In genomic region chr7:158406364-158406763, GRCh38 we compare ENCODE assay signal across 30 cellular contexts.
"Had no signal": no experiment of that assay in that cellular context is flagged by ENCODE, and none has a peak within 500 bp of the region (broad histone marks: within the 10 kb centered on the region; RNA-seq: fewer than 3 reads in every experiment).

No MANE protein-coding gene starts in this region.

- H3K27ac Mint-ChIP-seq: activated CD4-positive, alpha-beta T cell treated with anti-CD3 and anti-CD28 coated beads, Interleukin-2, amount 10 ng/mL, durations not matched to agents 7 days and 5 days; activated CD8-positive, alpha-beta T cell treated with anti-CD3 and anti-CD28 coated beads for 36 hours; activated naive CD8-positive, alpha-beta T cell; activated T-helper 2 cell treated with anti-CD3 and anti-CD28 coated beads, Interferon-gamma antibody, Interleukin-2, Interleukin-4, amounts not matched to agents 10 μg/mL and 5 μg/mL and 100 μg/mL, durations not matched to agents 14 hours and 24 hours and 36 hours; naive B cell; nephron progenitor cell; stimulated activated naive B cell treated with anti-CD40 and anti-IgM and Interleukin-4, amounts not matched to agents 10 μg/mL and 1 μg/mL and 100 μg/mL, for 72 hours; T-helper 1 cell treated with Interleukin-12 subunit alpha and Interleukin-12 subunit beta and Interleukin-4 antibody, amounts not matched to agents 30 μg/mL and 1 μg/mL, for 36 hours; WTC11 had no signal

- H3K4me1 Mint-ChIP-seq: activated CD4-positive, alpha-beta T cell treated with anti-CD3 and anti-CD28 coated beads, Interleukin-2, amount 10 ng/mL, durations not matched to agents 7 days and 5 days; naive B cell; stimulated activated naive B cell treated with anti-CD40 and anti-IgM and Interleukin-4, amounts not matched to agents 10 μg/mL and 1 μg/mL and 100 μg/mL, for 72 hours; WTC11 had no signal

- H3K36me3 ChIP-seq: cardiac muscle cell, esophagus squamous epithelium, left ventricle myocardium inferior, ovary, prostate gland, stomach, thyroid gland had no signal

- H3K4me3 Mint-ChIP-seq: activated CD4-positive, alpha-beta T cell treated with anti-CD3 and anti-CD28 coated beads, Interleukin-2, amount 10 ng/mL, durations not matched to agents 7 days and 5 days; activated CD8-positive, alpha-beta T cell treated with anti-CD3 and anti-CD28 coated beads for 36 hours; activated naive CD8-positive, alpha-beta T cell; activated T-cell treated with anti-CD3 and anti-CD28 coated beads, Interleukin-2, amount 50 U/mL, for 4 hours; naive B cell; nephron progenitor cell; stimulated activated naive B cell treated with anti-CD40 and anti-IgM and Interleukin-4, amounts not matched to agents 10 μg/mL and 1 μg/mL and 100 μg/mL, for 72 hours; T-helper 1 cell treated with Interleukin-12 subunit alpha and Interleukin-12 subunit beta and Interleukin-4 antibody, amounts not matched to agents 30 μg/mL and 1 μg/mL, for 36 hours; WTC11 had no signal

- H3K36me3 Mint-ChIP-seq: activated naive CD8-positive, alpha-beta T cell; naive B cell; stimulated activated naive B cell treated with anti-CD40 and anti-IgM and Interleukin-4, amounts not matched to agents 10 μg/mL and 1 μg/mL and 100 μg/mL, for 72 hours; WTC11 had no signal

- DNase-seq: activated CD4-positive, alpha-beta T cell treated with anti-CD3 and anti-CD28 coated beads for 1 hour; activated CD4-positive, alpha-beta T cell treated with anti-CD3 and anti-CD28 coated beads, Interleukin-2, amount 10 ng/mL, durations not matched to agents 7 days and 5 days; activated CD8-positive, alpha-beta T cell treated with anti-CD3 and anti-CD28 coated beads for 36 hours; activated naive CD4-positive, alpha-beta T cell treated with Interleukin-2 at 50 U/mL for 16 hours; activated T-cell treated with anti-CD3 and anti-CD28 coated beads, Interleukin-2, amount 50 U/mL, for 4 hours; body of pancreas; cortex of kidney; esophagus squamous epithelium; foreskin melanocyte; left ventricle myocardium inferior; naive B cell; nephron progenitor cell; ovary; retina; stimulated activated CD4-positive, alpha-beta T cell treated with anti-CD3 and anti-CD28 coated beads, Interleukin-1b, Interleukin-23, amount 100 ng/mL, for 48 hours; stimulated activated CD4-positive, alpha-beta T cell treated with anti-CD3 and anti-CD28 coated beads, Interleukin-4, amount 100 ng/mL, for 4 hours; stimulated activated CD8-positive, alpha-beta memory T cell treated with anti-CD3 and anti-CD28 coated beads, Interleukin-4, amount 100 ng/mL, for 48 hours; stimulated activated naive B cell treated with anti-CD40 and anti-IgM and Interleukin-4, amounts not matched to agents 10 μg/mL and 1 μg/mL and 100 μg/mL, for 72 hours; SW 1271; thyroid gland had no signal

- H3K27me3 ChIP-seq: body of pancreas, cardiac muscle cell, ovary, thyroid gland had no signal

- H3K27ac ChIP-seq: body of pancreas, cardiac muscle cell, epithelial cell of prostate, esophagus squamous epithelium, left ventricle myocardium inferior, ovary, prostate gland, skin epidermis, stomach, thyroid gland had no signal

- H3K9me3 ChIP-seq: body of pancreas, esophagus squamous epithelium, left ventricle myocardium inferior, ovary, prostate gland, stomach, thyroid gland had no signal

- H3K9me3 Mint-ChIP-seq: activated CD4-positive, alpha-beta T cell treated with anti-CD3 and anti-CD28 coated beads, Interleukin-2, amount 10 ng/mL, durations not matched to agents 7 days and 5 days; activated CD8-positive, alpha-beta T cell treated with anti-CD3 and anti-CD28 coated beads for 36 hours; activated T-cell treated with anti-CD3 and anti-CD28 coated beads, Interleukin-2, amount 50 U/mL, for 4 hours; activated T-helper 2 cell treated with anti-CD3 and anti-CD28 coated beads, Interferon-gamma antibody, Interleukin-2, Interleukin-4, amounts not matched to agents 10 μg/mL and 5 μg/mL and 100 μg/mL, durations not matched to agents 14 hours and 24 hours and 36 hours; nephron progenitor cell; stimulated activated naive B cell treated with anti-CD40 and anti-IgM and Interleukin-4, amounts not matched to agents 10 μg/mL and 1 μg/mL and 100 μg/mL, for 72 hours; T-helper 1 cell treated with Interleukin-12 subunit alpha and Interleukin-12 subunit beta and Interleukin-4 antibody, amounts not matched to agents 30 μg/mL and 1 μg/mL, for 36 hours had no signal

- H3K4me3 ChIP-seq: body of pancreas, cardiac muscle cell, esophagus squamous epithelium, left ventricle myocardium inferior, ovary, prostate gland, skin epidermis, stomach, thyroid gland had no signal

- H3K27me3 Mint-ChIP-seq: activated CD4-positive, alpha-beta T cell treated with anti-CD3 and anti-CD28 coated beads, Interleukin-2, amount 10 ng/mL, durations not matched to agents 7 days and 5 days; activated naive CD8-positive, alpha-beta T cell; stimulated activated naive B cell treated with anti-CD40 and anti-IgM and Interleukin-4, amounts not matched to agents 10 μg/mL and 1 μg/mL and 100 μg/mL, for 72 hours had no signal

- ATAC-seq: activated CD8-positive, alpha-beta T cell treated with anti-CD3 and anti-CD28 coated beads for 36 hours; activated T-cell treated with anti-CD3 and anti-CD28 coated beads, Interleukin-2, amount 50 U/mL, for 4 hours; body of pancreas; sciatic nerve; stimulated activated naive B cell treated with anti-CD40 and anti-IgM and Interleukin-4, amounts not matched to agents 10 μg/mL and 1 μg/mL and 100 μg/mL, for 72 hours; WTC11 had no signal

- H3K4me1 ChIP-seq: body of pancreas, left ventricle myocardium inferior, prostate gland, thyroid gland had no signal
